Comparison of ENCODE assay signal across 8 cellular contexts in the genomic region with DNA sequence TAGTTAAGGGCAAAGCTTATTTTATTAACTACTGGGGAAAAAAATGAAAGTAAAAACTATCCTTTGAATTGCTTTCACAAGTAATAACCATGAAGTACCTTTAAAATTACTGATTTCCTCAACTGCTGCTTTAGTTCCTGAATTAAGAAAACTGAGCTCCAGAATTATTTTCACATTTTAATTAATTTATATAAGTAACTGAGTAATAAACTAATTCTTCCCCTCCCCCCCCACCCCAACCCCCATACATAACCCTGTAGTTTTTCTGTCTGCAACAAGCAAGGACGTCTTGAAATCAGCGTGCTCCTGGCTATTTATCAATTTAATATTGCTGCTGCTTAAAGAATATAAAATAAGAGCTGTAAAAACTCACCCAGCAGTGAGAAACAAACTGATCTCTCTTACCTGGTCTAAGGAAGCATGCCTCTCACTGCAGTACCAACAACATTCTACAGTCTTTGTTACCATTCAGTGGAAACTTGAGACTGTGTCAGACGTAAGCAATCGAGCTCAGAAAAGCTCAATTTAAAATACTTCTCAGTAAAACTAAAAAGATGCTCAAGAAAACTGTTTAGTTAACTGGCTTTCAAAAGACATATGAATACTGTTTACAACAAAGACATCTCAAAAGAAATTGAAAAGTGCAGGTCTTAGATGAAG.
DNase-seq lines count a peak whose midpoint lies in the region; ATAC-seq and TF ChIP-seq lines count a peak whose summit lies in the region.

No MANE protein-coding gene starts in this region.

- H3K9ac ChIP-seq in Karpas-422 (ENCODE audit: low read length), result peak overlapping the region; percentile 70

- H4K20me1 ChIP-seq in Karpas-422 (ENCODE audit: insufficient read depth, low read depth, low read length), result no peaks in the 10 kb centered on the region

- peak overlapping the region; percentile 65 for H2AFZ ChIP-seq in Karpas-422 (ENCODE audit: low read length)

- peak overlapping the region; percentile 90 for H3K4me3 Mint-ChIP-seq in T-helper 2 cell treated with Interferon-gamma antibody and Interleukin-4, amounts not matched to agents 5 μg/mL and 100 μg/mL, for 36 hours

- H3K4me3 ChIP-seq in Karpas-422 (ENCODE audit: low read length) (peak overlapping the region; percentile 88), epithelial cell of proximal tubule (ENCODE audit: low read depth, low read length) (peak overlapping the region; percentile 59), aorta (ENCODE audit: low read length in 2 of 2) (peak overlapping the region; percentile 80 to 97)

- H3K9me3 ChIP-seq in Karpas-422 (ENCODE audit: low read length) (no peaks in the 10 kb centered on the region), aorta (ENCODE audit: control insufficient read depth, low read length) (no peaks in the 10 kb centered on the region)

- H3K36me3 ChIP-seq in Karpas-422 (ENCODE audit: insufficient read depth, low read length) (no peaks in the 10 kb centered on the region), aorta (ENCODE audit: control insufficient read depth in 1 of 2, insufficient read depth in 2 of 2, low read length in 1 of 2) (no peaks in the 10 kb centered on the region)

- DNase-seq in EL (peak; percentile 65), Karpas-422 (peak; percentile 90), epithelial cell of proximal tubule (ENCODE audit: low read depth) (peak; percentile 56), mucosa of gallbladder (ENCODE audit: low spot score) (peak; percentile 56), aorta (no peak)
- DNase-seq in T-helper 2 cell treated with Interferon-gamma antibody and Interleukin-4, amounts not matched to agents 5 μg/mL and 100 μg/mL, for 36 hours (ENCODE audit: low spot score), result peak; percentile 38

- TF ChIP-seq CTCF in epithelial cell of proximal tubule (conservative IDR thresholded peaks at IDR 0.05; ENCODE audit: low read depth, low read length), result no peak

- no peaks in the 10 kb centered on the region for H3K27me3 ChIP-seq in Karpas-422 (ENCODE audit: low read length)
- no peaks in the 10 kb centered on the region for H3K27me3 ChIP-seq in aorta (ENCODE audit: control insufficient read depth in 1 of 2, insufficient read depth in 2 of 2, low read length in 1 of 2)

- H3K27me3 Mint-ChIP-seq in T-helper 2 cell treated with Interferon-gamma antibody and Interleukin-4, amounts not matched to agents 5 μg/mL and 100 μg/mL, for 36 hours (ENCODE audit: low read depth), result no peaks in the 10 kb centered on the region

- H3K4me1 Mint-ChIP-seq in T-helper 2 cell treated with Interferon-gamma antibody and Interleukin-4, amounts not matched to agents 5 μg/mL and 100 μg/mL, for 36 hours (ENCODE audit: low read depth), result peaks cover 16% of the 10 kb centered on the region

- peak overlapping the region; percentile 81 for H3K4me2 ChIP-seq in Karpas-422 (ENCODE audit: low read depth, low read length, poor library complexity, severe bottlenecking)

- ATAC-seq in GM21576 (IDR thresholded peaks at IDR 0.05; ENCODE audit: unreplicated experiment) (peak; percentile 58), aorta (ENCODE audit: low FRiP score) (peak; percentile 81), GM18519 (IDR thresholded peaks at IDR 0.05; ENCODE audit: low FRiP score, unreplicated experiment) (no peak)

- H3K4me1 ChIP-seq in Karpas-422 (ENCODE audit: low read length) (peaks cover 22% of the 10 kb centered on the region), aorta (ENCODE audit: control insufficient read depth in 1 of 2, insufficient read depth in 2 of 2, low read length in 2 of 2) (peaks cover 0 to 2% of the 10 kb centered on the region in 2 donors)

- peak overlapping the region; percentile 82 for H3K27ac Mint-ChIP-seq in T-helper 2 cell treated with Interferon-gamma antibody and Interleukin-4, amounts not matched to agents 5 μg/mL and 100 μg/mL, for 36 hours

- H3K79me2 ChIP-seq in Karpas-422 (ENCODE audit: low read length), result peaks cover 33% of the 10 kb centered on the region

- no peaks in the 10 kb centered on the region for H3K9me2 ChIP-seq in Karpas-422 (replicated peaks; ENCODE audit: insufficient read depth, low read length)

- 1 to 2% methylated on average over 4 of the region's 4 CpGs for WGBS in aorta, 2 donors

- H3K27ac ChIP-seq in Karpas-422 (ENCODE audit: low read length), result no peak overlapping the region
- no peak overlapping the region for H3K27ac ChIP-seq in aorta (ENCODE audit: low read depth in 1 of 2, low read length in 2 of 2)

- no peaks in the 10 kb centered on the region for H3K9me3 Mint-ChIP-seq in T-helper 2 cell treated with Interferon-gamma antibody and Interleukin-4, amounts not matched to agents 5 μg/mL and 100 μg/mL, for 36 hours

- H3K36me3 Mint-ChIP-seq in T-helper 2 cell treated with Interferon-gamma antibody and Interleukin-4, amounts not matched to agents 5 μg/mL and 100 μg/mL, for 36 hours (ENCODE audit: low read depth), result no peaks in the 10 kb centered on the region

- intact Hi-C loops in aorta (cut with DNase I), result no loop called here

Comparison
In these comparisons a context has a peak if more than half of its experiments do, and no peak if none do; other contexts are left out.
1. DNase-seq: peak in EL (single experiment), Karpas-422 (single experiment), T-helper 2 cell treated with Interferon-gamma antibody and Interleukin-4, amounts not matched to agents 5 μg/mL and 100 μg/mL, for 36 hours (single experiment), epithelial cell of proximal tubule (single experiment) and mucosa of gallbladder (single experiment); none in aorta (0 of 2).
2. Peak in every context shown above with its lines, with median percentiles within 50 percentile points of each other: H3K4me3 ChIP-seq.